In genomic region chr2:27094353-27094984, GRCh38 we compare ENCODE assay signal across 21 cellular contexts. TPM values are rescaled to one million over a fixed set of nuclear protein-coding genes. Genes with fewer than 3 reads are reported as not detected.
"Had no signal": no experiment of that assay in that cellular context is flagged by ENCODE, and none has a peak within 500 bp of the region (broad histone marks: within the 10 kb centered on the region; RNA-seq: fewer than 3 reads in every experiment).

No MANE protein-coding gene starts in this region.

- H3K9me3 Mint-ChIP-seq: memory B cell, mesothelial cell of epicardium, natural killer cell had no signal

- H3K4me1 ChIP-seq: uterus had no signal

- H3K27ac Mint-ChIP-seq: memory B cell, mesothelial cell of epicardium, natural killer cell had no signal

- H3K27me3 Mint-ChIP-seq: memory B cell had no signal

- H3K27me3 ChIP-seq: dorsolateral prefrontal cortex, heart left ventricle, left lung, right atrium auricular region, suprapubic skin, thyroid gland, upper lobe of left lung, uterus had no signal

- H3K36me3 ChIP-seq: heart left ventricle, lower lobe of right lung, right atrium auricular region, suprapubic skin, thyroid gland, upper lobe of left lung, uterus had no signal

- H3K27ac ChIP-seq: heart left ventricle, left lung, lower lobe of right lung, right atrium auricular region, suprapubic skin, thyroid gland, upper lobe of left lung, uterus had no signal

- DNase-seq: cortex of kidney; dorsolateral prefrontal cortex; effector memory CD4-positive, alpha-beta T cell; heart left ventricle; hippocampal formation; left lung; lower lobe of right lung; natural killer cell; stimulated activated CD4-positive, alpha-beta T cell treated with anti-CD3 and anti-CD28 coated beads, Interleukin-2, amount 100 ng/mL, for 48 hours; stimulated activated naive CD8-positive, alpha-beta T cell treated with anti-CD3 and anti-CD28 coated beads, Interleukin-15, Interleukin-2, amounts not matched to agents 100 U/mL and 50 U/mL, for 24 hours; thyroid gland; uterus had no signal

- H3K4me3 Mint-ChIP-seq: memory B cell, mesothelial cell of epicardium, natural killer cell had no signal

- ATAC-seq: esophagus mucosa; heart left ventricle; left lung; lower lobe of right lung; natural killer cell; stimulated activated naive CD8-positive, alpha-beta T cell treated with anti-CD3 and anti-CD28 coated beads, Interleukin-15, Interleukin-2, amounts not matched to agents 100 U/mL and 50 U/mL, for 24 hours had no signal

- H3K36me3 Mint-ChIP-seq: memory B cell, mesothelial cell of epicardium, natural killer cell had no signal

- H3K4me3 ChIP-seq: dorsolateral prefrontal cortex, heart left ventricle, left lung, lower lobe of right lung, right atrium auricular region, suprapubic skin, thyroid gland, upper lobe of left lung, uterus had no signal

- H3K9me3 ChIP-seq: heart left ventricle, left lung, lower lobe of right lung, right atrium auricular region, suprapubic skin, thyroid gland, upper lobe of left lung, uterus had no signal

RNA-seq across cellular contexts. Expression of gene CGREF1, which starts 24.5 kb away (rescaled TPM):
- total RNA-seq: natural killer cell had no signal

RNA-seq across cellular contexts. Expression of gene ABHD1, which starts 29.1 kb away (rescaled TPM):
- total RNA-seq: esophagus mucosa, glomerular endothelial cell, left lung, myocyte, pulmonary artery endothelial cell, suprapubic skin had no signal
